Comparison of ENCODE assay signal across 25 cellular contexts in the genomic region with DNA sequence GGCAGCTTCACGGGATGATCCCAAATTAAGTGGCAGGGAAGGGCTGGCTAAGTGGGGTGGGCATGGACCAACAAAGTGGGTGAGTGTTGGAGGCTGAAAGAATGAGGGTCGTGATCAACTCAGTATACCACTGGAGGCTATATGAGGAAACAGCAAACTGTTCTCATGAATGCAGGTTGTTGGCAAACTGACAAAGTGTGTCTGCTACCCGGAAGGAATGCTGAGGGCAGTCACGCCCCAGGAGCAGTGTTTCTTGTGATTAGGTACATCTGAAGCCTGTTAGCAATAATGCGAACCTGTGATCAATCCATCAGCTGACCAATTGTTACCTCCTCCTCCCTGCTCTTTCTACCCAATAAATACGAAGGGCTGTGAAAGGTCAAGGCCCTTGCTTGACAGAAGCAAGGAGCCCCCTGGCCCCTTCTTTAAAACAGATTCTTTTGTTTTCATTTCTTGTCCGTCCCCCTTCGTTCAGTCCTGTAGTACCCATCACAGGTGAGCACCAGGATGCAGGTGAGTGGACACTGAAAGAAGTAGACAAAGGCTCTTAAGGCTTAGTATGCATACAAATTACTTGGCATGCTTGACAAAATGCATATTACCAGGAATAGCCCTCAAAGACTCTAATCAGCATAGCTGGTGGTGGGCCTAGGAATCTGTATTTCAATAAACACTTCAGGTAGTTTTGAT.
"Had no signal": no experiment of that assay in that cellular context is flagged by ENCODE, and none has a peak within 500 bp of the region (broad histone marks: within the 10 kb centered on the region; RNA-seq: fewer than 3 reads in every experiment).

No MANE protein-coding gene starts in this region.

- H3K9me3 Mint-ChIP-seq: mesothelial cell of epicardium; naive thymus-derived CD4-positive, alpha-beta T cell; natural killer cell treated with Interleukin-12 subunit alpha and Interleukin-12 subunit beta and Interleukin-15 and Interleukin-18, amount 100 ng/mL, for 72 hours had no signal

- H3K79me2 ChIP-seq: hepatocyte had no signal

- H3K27ac Mint-ChIP-seq: mesothelial cell of epicardium; natural killer cell treated with Interleukin-12 subunit alpha and Interleukin-12 subunit beta and Interleukin-15 and Interleukin-18, amount 100 ng/mL, for 72 hours; stimulated activated naive B cell treated with anti-CD40 and anti-IgM and Interleukin-4, amounts not matched to agents 10 μg/mL and 1 μg/mL and 100 μg/mL, for 72 hours had no signal

- H3K4me1 ChIP-seq: pancreas, psoas muscle, testis, tibial artery, upper lobe of right lung had no signal

- H3K4me1 Mint-ChIP-seq: mesothelial cell of epicardium; stimulated activated naive B cell treated with anti-CD40 and anti-IgM and Interleukin-4, amounts not matched to agents 10 μg/mL and 1 μg/mL and 100 μg/mL, for 72 hours had no signal

- H3K4me3 ChIP-seq: heart right ventricle, hepatocyte, left ventricle myocardium inferior, lung, pancreas, psoas muscle, right atrium auricular region, skin epidermis, stomach, testis, tibial artery, upper lobe of right lung had no signal

- H3K36me3 Mint-ChIP-seq: mesothelial cell of epicardium; natural killer cell treated with Interleukin-12 subunit alpha and Interleukin-12 subunit beta and Interleukin-15 and Interleukin-18, amount 100 ng/mL, for 72 hours; stimulated activated naive B cell treated with anti-CD40 and anti-IgM and Interleukin-4, amounts not matched to agents 10 μg/mL and 1 μg/mL and 100 μg/mL, for 72 hours had no signal

- DNase-seq: heart right ventricle; islet precursor cell; left ventricle myocardium inferior; mesendoderm; naive thymus-derived CD4-positive, alpha-beta T cell; pancreas; psoas muscle; stimulated activated CD4-positive, alpha-beta T cell treated with anti-CD3 and anti-CD28 coated beads, Interleukin-12 subunit alpha, Interleukin-12 subunit beta, amount 100 ng/mL, for 4 hours; stimulated activated CD4-positive, alpha-beta T cell treated with anti-CD3 and anti-CD28 coated beads, Interleukin-15, amount 100 ng/mL, for 24 hours; stimulated activated CD4-positive, alpha-beta T cell treated with anti-CD3 and anti-CD28 coated beads, Interleukin-2, amount 100 ng/mL, for 24 hours; stimulated activated CD4-positive, alpha-beta T cell treated with anti-CD3 and anti-CD28 coated beads, Interleukin-4, amount 100 ng/mL, for 1 hour; stimulated activated naive B cell treated with anti-CD40 and anti-IgM and Interleukin-4, amounts not matched to agents 10 μg/mL and 1 μg/mL and 100 μg/mL, for 72 hours; stimulated activated naive CD8-positive, alpha-beta T cell treated with anti-CD3 and anti-CD28 coated beads, Interleukin-15, Interleukin-2, amounts not matched to agents 100 U/mL and 50 U/mL, for 24 hours; stomach; testis; tibial artery; trophoblast cell; upper lobe of right lung had no signal

- H3K36me3 ChIP-seq: heart right ventricle, left ventricle myocardium inferior, pancreas, right atrium auricular region, stomach, tibial artery, upper lobe of right lung had no signal

- H3K27me3 ChIP-seq: heart right ventricle, pancreas, right atrium auricular region, stomach, testis, tibial artery, upper lobe of right lung had no signal

- H3K27ac ChIP-seq: heart right ventricle, hepatocyte, left ventricle myocardium inferior, pancreas, psoas muscle, right atrium auricular region, skin epidermis, stomach, testis, tibial artery, upper lobe of right lung had no signal

- H3K4me3 Mint-ChIP-seq: mesothelial cell of epicardium; naive thymus-derived CD4-positive, alpha-beta T cell; natural killer cell treated with Interleukin-12 subunit alpha and Interleukin-12 subunit beta and Interleukin-15 and Interleukin-18, amount 100 ng/mL, for 72 hours; stimulated activated naive B cell treated with anti-CD40 and anti-IgM and Interleukin-4, amounts not matched to agents 10 μg/mL and 1 μg/mL and 100 μg/mL, for 72 hours had no signal

- ATAC-seq: heart right ventricle; naive thymus-derived CD4-positive, alpha-beta T cell; natural killer cell treated with Interleukin-12 subunit alpha and Interleukin-12 subunit beta and Interleukin-15 and Interleukin-18, amount 100 ng/mL, for 72 hours; pancreas; psoas muscle; sciatic nerve; stimulated activated naive B cell treated with anti-CD40 and anti-IgM and Interleukin-4, amounts not matched to agents 10 μg/mL and 1 μg/mL and 100 μg/mL, for 72 hours; stimulated activated naive CD8-positive, alpha-beta T cell treated with anti-CD3 and anti-CD28 coated beads, Interleukin-15, Interleukin-2, amounts not matched to agents 100 U/mL and 50 U/mL, for 24 hours; upper lobe of right lung had no signal

- H3K9me3 ChIP-seq: heart right ventricle, left ventricle myocardium inferior, pancreas, psoas muscle, right atrium auricular region, stomach, testis, tibial artery, upper lobe of right lung had no signal

- H3K4me2 ChIP-seq: hepatocyte had no signal

- H2AFZ ChIP-seq: hepatocyte had no signal
